1 cellular context compared by ENCODE assay signal in the genomic region with DNA sequence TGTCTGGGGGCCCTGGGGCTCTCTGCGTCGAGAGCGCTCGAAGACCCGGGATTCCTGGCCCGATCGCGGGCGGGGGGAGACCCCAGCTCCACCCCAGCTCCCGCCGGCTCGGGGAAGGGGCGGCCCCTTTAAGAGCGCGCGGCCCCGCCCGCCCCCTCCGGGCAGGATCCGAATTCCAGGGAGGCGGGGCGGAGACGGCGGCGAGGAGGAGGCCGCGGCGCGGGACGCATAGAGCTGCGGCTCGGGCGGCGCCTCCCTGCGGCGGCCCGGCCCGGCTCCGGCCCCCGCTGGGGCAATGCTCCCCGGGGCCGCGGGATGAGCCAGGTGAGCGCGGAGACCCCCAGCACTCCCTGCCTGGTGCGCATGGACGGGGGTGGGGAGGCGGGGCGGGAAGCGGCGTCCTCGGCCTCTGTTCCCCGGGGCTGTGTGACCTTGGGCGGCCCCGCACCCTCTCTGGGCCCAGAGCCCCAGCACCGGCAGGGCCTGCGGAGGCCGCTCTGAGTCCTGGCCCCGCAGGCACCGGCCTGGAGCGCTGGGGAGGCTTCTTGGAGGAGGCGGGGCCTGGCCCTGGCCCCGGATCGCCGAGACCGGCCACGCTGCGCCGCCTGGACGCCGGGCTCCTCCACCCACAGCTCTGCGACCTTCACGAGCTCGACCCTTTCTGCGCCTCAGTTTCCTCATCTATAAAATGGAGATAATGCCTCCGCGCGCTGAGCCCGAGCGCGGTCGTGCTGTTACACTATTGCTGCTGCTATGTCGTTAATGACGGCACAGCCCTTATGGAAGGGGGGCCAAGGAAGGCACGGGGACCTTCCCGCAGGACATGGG.
TF ChIP-seq lines count a peak whose summit lies in the region.

No MANE protein-coding gene starts in this region.

TF ChIP-seq in GM12878, 131 proteins besides CTCF, POLR2A, EP300 and RAD21:
- TF ChIP-seq POU2F2 (IDR thresholded peaks at IDR 0.05; ENCODE audit: borderline replicate concordance, low read depth, low read length) (no peak), IKZF1 (conservative IDR thresholded peaks at IDR 0.05) (peak; percentile 12; the same call in 1 of the 2 replicates)
TF ChIP-seq in GM12878: peak in this region for 1.
